ENCODE assay signal across 14 cellular contexts in genomic region chr6:158211273-158212055, GRCh38. TPM values are rescaled to one million over a fixed set of nuclear protein-coding genes. Genes with fewer than 3 reads are reported as not detected.
DNase-seq lines count a peak whose midpoint lies in the region; ATAC-seq and TF ChIP-seq lines count a peak whose summit lies in the region.
"Had no signal": no experiment of that assay in that cellular context is flagged by ENCODE, and none has a peak within 500 bp of the region (broad histone marks: within the 10 kb centered on the region; RNA-seq: fewer than 3 reads in every experiment).

No MANE protein-coding gene starts in this region.

- intact Hi-C loops in upper lobe of right lung (cut with DNase I) (no loop called here), mucosa of descending colon (cut with DNase I, micrococcal nuclease) (no loop called here), stomach (cut with DNase I; ENCODE audit: low total_unique reads) (loop anchor here (10.0 kb wide), 1 partner anchor 393 kb away; no protein-coding TSS in a partner anchor)

- H3K27me3 ChIP-seq in upper lobe of right lung = no peaks in the 10 kb centered on the region
- H3K27me3 ChIP-seq in stomach = peaks cover 0 to 3% (median 0%) of the 10 kb centered on the region in 3 donors
- H3K27me3 ChIP-seq: Peyer's patch had no signal

- no peak for TF ChIP-seq EP300 in stomach (IDR thresholded peaks at IDR 0.05)

- 71 to 87% (median 78%) methylated on average over 3 of the region's 3 CpGs for WGBS in stomach, 5 donors

- peak overlapping the region; percentile 70 for H3K27ac ChIP-seq in epithelial cell of prostate
- no peak overlapping the region for H3K27ac ChIP-seq in upper lobe of right lung
- H3K27ac ChIP-seq in stomach = no peak overlapping the region
- H3K27ac ChIP-seq: left ventricle myocardium inferior, neutrophil, Peyer's patch had no signal

- no peak overlapping the region for H3K4me3 ChIP-seq in upper lobe of right lung
- H3K4me3 ChIP-seq in mucosa of descending colon = no peak overlapping the region
- H3K4me3 ChIP-seq in stomach = no peak overlapping the region
- H3K4me3 ChIP-seq: left ventricle myocardium inferior, Peyer's patch had no signal

- H3K36me3 ChIP-seq in upper lobe of right lung (no peaks in the 10 kb centered on the region), mucosa of descending colon (ENCODE audit: low read depth) (no peaks in the 10 kb centered on the region), stomach (no peaks in the 10 kb centered on the region)
- H3K36me3 ChIP-seq: left ventricle myocardium inferior, neutrophil, Peyer's patch had no signal

- no peak for TF ChIP-seq POLR2A in stomach (IDR thresholded peaks at IDR 0.05)

- H3K4me1 ChIP-seq in upper lobe of right lung (no peaks in the 10 kb centered on the region), mucosa of descending colon (ENCODE audit: low read depth) (no peaks in the 10 kb centered on the region), stomach (no peaks in the 10 kb centered on the region)
- H3K4me1 ChIP-seq: left ventricle myocardium inferior, Peyer's patch had no signal

- TF ChIP-seq CTCF in upper lobe of right lung (IDR thresholded peaks at IDR 0.05) (no peak), mucosa of descending colon (IDR thresholded peaks at IDR 0.05) (no peak), stomach (IDR thresholded peaks at IDR 0.05) (no peak)

- peak; percentile 17 for DNase-seq in AG08395 (ENCODE audit: low spot score)
- DNase-seq in EL = peak; percentile 56
- peak; percentile 19 to 36 for DNase-seq in activated CD4-positive, alpha-beta T cell treated with anti-CD3 and anti-CD28 coated beads, Interleukin-2, amount 50 U/mL, for 48 hours
- no peak for DNase-seq in epithelial cell of prostate (ENCODE audit: low read depth, low spot score)
- no peak for DNase-seq in upper lobe of right lung
- no peak for DNase-seq in mucosa of descending colon
- no peak for DNase-seq in stomach
- DNase-seq: glutamatergic neuron, left ventricle myocardium inferior, Peyer's patch, T1000 had no signal

- no peaks in the 10 kb centered on the region for H3K9me3 ChIP-seq in upper lobe of right lung
- H3K9me3 ChIP-seq in mucosa of descending colon = no peaks in the 10 kb centered on the region
- H3K9me3 ChIP-seq in stomach = no peaks in the 10 kb centered on the region
- H3K9me3 ChIP-seq: left ventricle myocardium inferior, neutrophil, Peyer's patch had no signal

- ATAC-seq in upper lobe of right lung = no peak
- ATAC-seq in mucosa of descending colon = no peak
- no peak for ATAC-seq in GM18520 (IDR thresholded peaks at IDR 0.05; ENCODE audit: unreplicated experiment)
- ATAC-seq: stimulated activated memory B cell treated with anti-CD40 and anti-IgM and Interleukin-4, amounts not matched to agents 10 μg/mL and 1 μg/mL and 100 μg/mL, for 72 hours had no signal

RNA-seq across cellular contexts. Expression of gene GTF2H5, which starts 43.3 kb away (rescaled TPM):
- total RNA-seq in upper lobe of right lung (17.0 TPM), mucosa of descending colon (10 to 100 TPM; 11.2 to 15.8 (median 13.2) TPM), stomach (10 to 100 TPM in 2 of 5 donors, 1 to 10 TPM in 2, under 1 TPM in 1; 0.72 to 25.8 (median 5.0) TPM)
- 1 to 10 TPM; 5.3 to 9.8 (median 7.0) TPM for polyA plus RNA-seq in stomach

RNA-seq across cellular contexts. Expression of gene SERAC1, which starts 43.4 kb away (rescaled TPM):
- total RNA-seq in upper lobe of right lung (7.5 TPM), mucosa of descending colon (10 to 100 TPM in 1 of 3 donors, 1 to 10 TPM in 2; 5.8 to 12.2 (median 8.0) TPM), stomach (10 to 100 TPM in 3 of 5 donors, 1 to 10 TPM in 1, under 1 TPM in 1; 0.58 to 27.2 (median 12.3) TPM)
- 1 to 10 TPM; 4.0 to 4.6 (median 4.1) TPM for polyA plus RNA-seq in stomach

Comparison
In these comparisons a context has a peak if more than half of its experiments do, and no peak if none do; other contexts are left out.
1. DNase-seq: peak in AG08395 (single experiment), EL (single experiment) and activated CD4-positive, alpha-beta T cell treated with anti-CD3 and anti-CD28 coated beads, Interleukin-2, amount 50 U/mL, for 48 hours (2 of 2); none in epithelial cell of prostate (single experiment), upper lobe of right lung (single experiment), mucosa of descending colon (0 of 3) and stomach (single experiment).